Comparison of ENCODE assay signal across 20 cellular contexts in the genomic region with DNA sequence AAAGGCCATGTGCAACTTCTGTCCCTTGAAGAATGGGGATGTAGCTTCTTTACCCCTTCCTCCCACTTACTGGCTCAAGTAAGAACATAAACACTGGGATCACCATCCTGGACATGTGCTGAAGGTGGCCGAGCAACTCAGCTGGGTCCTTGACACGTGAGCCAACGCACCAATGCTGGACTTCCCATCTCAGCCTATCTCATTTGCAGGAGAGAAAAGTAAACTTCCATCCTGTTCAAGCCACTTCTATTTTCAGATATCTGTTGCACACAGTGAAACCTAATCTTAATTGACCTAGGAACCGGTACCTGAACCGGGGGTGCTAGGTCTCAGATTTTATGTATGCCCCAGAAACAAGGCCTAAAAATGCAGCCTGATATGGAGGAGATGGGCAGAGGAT.
"Had no signal": no experiment of that assay in that cellular context is flagged by ENCODE, and none has a peak within 500 bp of the region (broad histone marks: within the 10 kb centered on the region; RNA-seq: fewer than 3 reads in every experiment).

No MANE protein-coding gene starts in this region.

- H3K9me3 ChIP-seq: SJSA1 had no signal

- H3K4me3 ChIP-seq: SJSA1, SK-N-MC had no signal

- ATAC-seq: HepG2 had no signal

- H3K9ac ChIP-seq: KMS-11 had no signal

- H3K4me2 ChIP-seq: KMS-11 had no signal

- DNase-seq: IMR-90, Kasumi-1, MM.1S, NCI-H1092 treated with DMSO at 0.1 percent for 48 hours, NCI-H1436, NCI-H187, NCI-H2029, NCI-H2081 treated with DMSO at 0.1 percent for 48 hours, NCI-H2171, NCI-H510A, NCI-H524 treated with DMSO at 0.1 percent for 48 hours, NCI-H774, Right ventricle myocardium superior, RPMI8226, SIG-M5 had no signal

- H3K27me3 ChIP-seq: SJSA1 had no signal

- FAIRE-seq: HepG2, RCC 7860 had no signal

- H3K27ac ChIP-seq: KMS-11, SJSA1, SK-N-MC had no signal
